Comparison of ENCODE assay signal across 8 cellular contexts in genomic region chr5:149834246-149834855, GRCh38.
DNase-seq lines count a peak whose midpoint lies in the region; ATAC-seq, FAIRE-seq and TF ChIP-seq lines count a peak whose summit lies in the region.

No MANE protein-coding gene starts in this region.

- WGBS in A549 (ENCODE audit: missing lambda C conversion rate): 34% methylated on average over 5 of the region's 5 CpGs

- no peak overlapping the region for H3K9ac ChIP-seq in kidney (ENCODE audit: low read length in 2 of 2)

- no peaks in the 10 kb centered on the region for H3K9me3 ChIP-seq in A549
- no peaks in the 10 kb centered on the region for H3K9me3 ChIP-seq in kidney (ENCODE audit: control insufficient read depth in 1 of 2, low read length in 2 of 2)

- H3K4me3 ChIP-seq in A549 (no peak overlapping the region), cardiac fibroblast (replicated peaks in 1 of 2; ENCODE audit: low read depth in 2 of 2, low read length in 2 of 2) (no peak overlapping the region), kidney (ENCODE audit: low read length in 2 of 2) (no peak overlapping the region)

- no peaks in the 10 kb centered on the region for H3K36me3 ChIP-seq in kidney (ENCODE audit: control insufficient read depth in 1 of 2, insufficient read depth in 2 of 2, low read length in 2 of 2)

- POLR2A ChIA-PET in A549 (lab: Yijun Ruan, JAX): interaction anchor here (0.7 to 1.7 kb wide), 3 partner anchors 104 to 156 kb away, joined by 3 to 9 read pairs (median 3); partner anchors contain the start of genes PPARGC1B and SLC26A2

- H3K4me2 ChIP-seq in A549: no peak overlapping the region

- peaks cover 16% of the 10 kb centered on the region for H3K4me1 ChIP-seq in A549
- no peaks in the 10 kb centered on the region for H3K4me1 ChIP-seq in kidney (ENCODE audit: control insufficient read depth in 1 of 2, insufficient read depth in 1 of 2, low read depth in 1 of 2, low read length in 2 of 2)

- intact Hi-C loops in kidney (cut with DNase I): loop anchor here (5.0 kb wide), 1 partner anchor 163 kb away; no protein-coding TSS in a partner anchor

- peak; percentile 83 to 90 for TF ChIP-seq RAD21 in A549 (conservative IDR thresholded peaks at IDR 0.05 in 1 of 2, IDR thresholded peaks at IDR 0.05 in 1 of 2)

- TF ChIP-seq CTCF in A549 (IDR thresholded peaks at IDR 0.05): peak; percentile 91
- peak; percentile 84 for TF ChIP-seq CTCF in GM12873 (IDR thresholded peaks at IDR 0.05; ENCODE audit: insufficient read depth, low read depth, low read length, missing control alignments)
- peak; percentile 89 for TF ChIP-seq CTCF in cardiac fibroblast (IDR thresholded peaks at IDR 0.05; ENCODE audit: low read depth, low read length)
- peak; percentile 63 for TF ChIP-seq CTCF in kidney (IDR thresholded peaks at IDR 0.05; ENCODE audit: borderline replicate concordance, extremely low read depth, insufficient read depth)

- peak; percentile 67 to 77 for ATAC-seq in A549
- ATAC-seq in GM18858 (IDR thresholded peaks at IDR 0.05; ENCODE audit: unreplicated experiment): no peak

- FAIRE-seq in A549 (lab: Jason Lieb, UNC): peak; percentile 63
- no peak for FAIRE-seq in kidney (lab: Jason Lieb, UNC)

- H3K27ac ChIP-seq in A549 (no peak overlapping the region), kidney (ENCODE audit: low read depth in 2 of 2, low read length in 2 of 2) (no peak overlapping the region)

- no peak for TF ChIP-seq POLR2A in A549 (IDR thresholded peaks at IDR 0.05; ENCODE audit: low read length)

- peak; percentile 87 to 90 for DNase-seq in A549 (ENCODE audit: low read depth in 1 of 2, low spot score in 1 of 2)
- peak; percentile 58 for DNase-seq in NCI-H146 (lab: John Stamatoyannopoulos, UW)
- DNase-seq in T1000 (lab: John Stamatoyannopoulos, UW): peak; percentile 11
- peak; percentile 95 to 97 for DNase-seq in cardiac fibroblast (ENCODE audit: low read depth in 2 of 2)
- DNase-seq in kidney: no peak
- DNase-seq in stimulated activated CD4-positive, alpha-beta T cell treated with anti-CD3 and anti-CD28 coated beads, Interleukin-4, amount 100 ng/mL, for 24 hours: peak; percentile 59

- CTCF ChIA-PET in A549 (lab: Yijun Ruan, JAX): interaction anchor here (0.6 to 35.9 kb wide), 68 partner anchors 0 to 582 kb away, joined by 3 to 768 read pairs (median 5); partner anchors contain the start of genes HMGXB3, PDE6A, SLC26A2 and TIGD6

- no peak for TF ChIP-seq EP300 in A549 (IDR thresholded peaks at IDR 0.05)

TF ChIP-seq in A549, 52 proteins besides CTCF, POLR2A, EP300 and RAD21:
- TF ChIP-seq NR3C1 (IDR thresholded peaks at IDR 0.05) (no peak), SMC3 (IDR thresholded peaks at IDR 0.05) (peak; percentile 81), MAFK (IDR thresholded peaks at IDR 0.05; ENCODE audit: partially characterized antibody) (no peak)
